8 cellular contexts compared by ENCODE assay signal in genomic region chr10:22436893-22437619, GRCh38.
DNase-seq lines count a peak whose midpoint lies in the region; ATAC-seq lines count a peak whose summit lies in the region.

No MANE protein-coding gene starts in this region.

- peak; percentile 71 for DNase-seq in NK-92 treated with Interleukin-12 subunit alpha and Interleukin-12 subunit beta, amount 100 ng/mL, for 24 hours (lab: John Stamatoyannopoulos, UW)
- DNase-seq in NK-92 (lab: John Stamatoyannopoulos, UW; ENCODE audit: unreplicated experiment) (no peak), NCI-H1930 (lab: John Stamatoyannopoulos, UW) (peak; percentile 11 to 55)
- peak; percentile 90 to 91 for DNase-seq in activated CD4-positive, alpha-beta T cell treated with anti-CD3 and anti-CD28 coated beads for 4 hours
- peak; percentile 75 to 77 for DNase-seq in stimulated activated CD4-positive, alpha-beta T cell treated with anti-CD3 and anti-CD28 coated beads, Interleukin-1b, Interleukin-23, amount 100 ng/mL, for 1 hour (ENCODE audit: low read depth in 2 of 2)

- H3K27ac ChIP-seq in cingulate gyrus (ENCODE audit: low read depth, low read length): peak overlapping the region; percentile 89
- H3K27ac ChIP-seq in layer of hippocampus (ENCODE audit: low read depth, low read length): peak overlapping the region; percentile 92

- H3K27me3 ChIP-seq in layer of hippocampus (ENCODE audit: control insufficient read depth, insufficient read depth, low read length): no peaks in the 10 kb centered on the region

- ATAC-seq in HG02798 (IDR thresholded peaks at IDR 0.05; ENCODE audit: poor library complexity, unreplicated experiment): peak; percentile 82
